Comparison of ENCODE assay signal across 25 cellular contexts in genomic region chr15:89770041-89770440, GRCh38. TPM values are rescaled to one million over a fixed set of nuclear protein-coding genes. Genes with fewer than 3 reads are reported as not detected.
DNase-seq lines count a peak whose midpoint lies in the region; ATAC-seq, FAIRE-seq and TF ChIP-seq lines count a peak whose summit lies in the region.
"Had no signal": no experiment of that assay in that cellular context is flagged by ENCODE, and none has a peak within 500 bp of the region (broad histone marks: within the 10 kb centered on the region; RNA-seq: fewer than 3 reads in every experiment).

No MANE protein-coding gene starts in this region.

- no peaks in the 10 kb centered on the region for H3K9me3 Mint-ChIP-seq in nephron progenitor cell
- H3K9me3 Mint-ChIP-seq: activated naive CD8-positive, alpha-beta T cell treated with anti-CD3 and anti-CD28 coated beads, Interleukin-2, amount 10 ng/mL, durations not matched to agents 7 days and 5 days; GM23338; natural killer cell; stimulated activated naive CD8-positive, alpha-beta T cell treated with anti-CD3 and anti-CD28 coated beads, Interleukin-15, Interleukin-2, amounts not matched to agents 100 ng/mL and 50 ng/mL, for 24 hours; T-helper 2 cell treated with Interferon-gamma antibody and Interleukin-4, amounts not matched to agents 5 μg/mL and 100 μg/mL, for 36 hours had no signal

- H3K36me3 ChIP-seq in endothelial cell of umbilical vein (ENCODE audit: control insufficient read depth in 2 of 2, extremely low read depth in 1 of 2, insufficient read depth in 2 of 2, low read length in 2 of 2) (no peaks in the 10 kb centered on the region), HepG2 (replicated peaks in 1 of 2; ENCODE audit: control insufficient read depth in 1 of 2, insufficient read depth in 2 of 2, low read length in 2 of 2) (no peaks in the 10 kb centered on the region)
- H3K36me3 ChIP-seq: BE2C, esophagus muscularis mucosa had no signal

- no peak for TF ChIP-seq POLR2A in endothelial cell of umbilical vein (IDR thresholded peaks at IDR 0.05; ENCODE audit: low read depth, low read length)
- no peak for TF ChIP-seq POLR2A in HepG2 (IDR thresholded peaks at IDR 0.05; ENCODE audit: insufficient read depth in 1 of 2, low read depth in 2 of 2, low read length in 2 of 2)

- peaks cover 71% of the 10 kb centered on the region for H3K27me3 Mint-ChIP-seq in nephron progenitor cell (ENCODE audit: low read depth, poor library complexity)
- H3K27me3 Mint-ChIP-seq: stimulated activated naive CD8-positive, alpha-beta T cell treated with anti-CD3 and anti-CD28 coated beads, Interleukin-15, Interleukin-2, amounts not matched to agents 100 ng/mL and 50 ng/mL, for 24 hours had no signal

- no peaks in the 10 kb centered on the region for H4K20me1 ChIP-seq in endothelial cell of umbilical vein (replicated peaks; ENCODE audit: control insufficient read depth, extremely low read depth, insufficient read depth, low read length)
- H4K20me1 ChIP-seq in HepG2 (ENCODE audit: insufficient read depth, low read length), result no peaks in the 10 kb centered on the region

- no peak for TF ChIP-seq EP300 in HepG2 (IDR thresholded peaks at IDR 0.05; ENCODE audit: low read depth in 2 of 2, low read length in 2 of 2)
- no peak for TF ChIP-seq EP300 in HepG2 (CRISPR knock-in tag; IDR thresholded peaks at IDR 0.05; ENCODE audit: borderline replicate concordance)

- H3K4me1 ChIP-seq in endothelial cell of umbilical vein (ENCODE audit: control insufficient read depth, extremely low read depth, insufficient read depth, low read length) (no peaks in the 10 kb centered on the region), HepG2 (ENCODE audit: insufficient read depth, low read length) (peaks cover 35% of the 10 kb centered on the region)
- H3K4me1 ChIP-seq: BE2C had no signal

- H3K79me2 ChIP-seq in endothelial cell of umbilical vein (ENCODE audit: control insufficient read depth, insufficient read depth, low read length) (no peaks in the 10 kb centered on the region), HepG2 (ENCODE audit: insufficient read depth, low read length) (no peaks in the 10 kb centered on the region)

- H3K4me3 ChIP-seq in endothelial cell of umbilical vein (replicated peaks in 1 of 3; ENCODE audit: insufficient read depth in 1 of 3, low read depth in 1 of 3, low read length in 3 of 3) (no peak overlapping the region), HepG2 (replicated peaks in 1 of 3; ENCODE audit: insufficient read depth in 1 of 3, low read depth in 2 of 3, low read length in 3 of 3) (no peak overlapping the region)
- H3K4me3 ChIP-seq: esophagus muscularis mucosa, GM23338 had no signal

- in situ Hi-C loops in HepG2 (cut with HindIII; ENCODE audit: extremely low pct_ligation_motif_present, low pct_unique_long_range_greater_than_20kb), result no loop called here

- intact Hi-C loops in endothelial cell of umbilical vein (cut with micrococcal nuclease) (no loop called here), HepG2 (cut with micrococcal nuclease; ENCODE audit: unreplicated experiment) (no loop called here)

- H3K4me2 ChIP-seq in endothelial cell of umbilical vein (ENCODE audit: insufficient read depth, low read length) (no peak overlapping the region), HepG2 (ENCODE audit: low read depth, low read length) (no peak overlapping the region)
- H3K4me2 ChIP-seq: GM23338 had no signal

- H3K27ac ChIP-seq in endothelial cell of umbilical vein (ENCODE audit: insufficient read depth, low read depth, low read length), result no peak overlapping the region
- no peak overlapping the region for H3K27ac ChIP-seq in HepG2 (ENCODE audit: extremely low read length, insufficient read depth, low read length)
- H3K27ac ChIP-seq: esophagus muscularis mucosa had no signal

- no peak for TF ChIP-seq CTCF in endothelial cell of umbilical vein (IDR thresholded peaks at IDR 0.05; ENCODE audit: extremely low read depth in 1 of 2, insufficient read depth in 1 of 2, low read depth in 1 of 2, low read length in 2 of 2)
- no peak for TF ChIP-seq CTCF in nephron progenitor cell (IDR thresholded peaks at IDR 0.05)
- no peak for TF ChIP-seq CTCF in HepG2 (CRISPR knock-in tag; IDR thresholded peaks at IDR 0.05)

- WGBS in HepG2 (ENCODE audit: low lambda C conversion rate), result 11% methylated on average over 3 of the region's 3 CpGs

- FAIRE-seq in endothelial cell of umbilical vein (lab: Jason Lieb, UNC) (peak; percentile 75), HepG2 (lab: Jason Lieb, UNC) (no peak)

- H3K4me1 Mint-ChIP-seq in nephron progenitor cell, result no peaks in the 10 kb centered on the region
- H3K4me1 Mint-ChIP-seq: activated naive CD8-positive, alpha-beta T cell treated with anti-CD3 and anti-CD28 coated beads, Interleukin-2, amount 10 ng/mL, durations not matched to agents 7 days and 5 days; GM23338; immature natural killer cell; natural killer cell had no signal

- CTCF ChIA-PET in endothelial cell of umbilical vein (lab: Charles Lee), result interaction anchor here (0.8 to 4.8 kb wide), 4 partner anchors 9 to 118 kb away, joined by 3 to 36 read pairs (median 10); no protein-coding TSS in a partner anchor
- CTCF ChIA-PET in HEK293T (lab: Yijun Ruan, JAX), result interaction anchor here (2.4 to 6.7 kb wide), 2 partner anchors 9 to 105 kb away, joined by 7 to 38 read pairs; no protein-coding TSS in a partner anchor
- CTCF ChIA-PET in HepG2 (lab: Yijun Ruan, JAX; ENCODE audit: low intra/inter-chr PET ratio, low total read pairs), result no interaction called here

- H3K4me3 Mint-ChIP-seq in nephron progenitor cell, result no peak overlapping the region
- H3K4me3 Mint-ChIP-seq: activated CD8-positive, alpha-beta T cell treated with anti-CD3 and anti-CD28 coated beads, Interleukin-2, amount 10 ng/mL, durations not matched to agents 7 days and 5 days; activated naive CD8-positive, alpha-beta T cell treated with anti-CD3 and anti-CD28 coated beads, Interleukin-2, amount 10 ng/mL, durations not matched to agents 7 days and 5 days; GM23338; immature natural killer cell; natural killer cell; stimulated activated naive CD8-positive, alpha-beta T cell treated with anti-CD3 and anti-CD28 coated beads, Interleukin-15, Interleukin-2, amounts not matched to agents 100 ng/mL and 50 ng/mL, for 24 hours; T-helper 2 cell treated with Interferon-gamma antibody and Interleukin-4, amounts not matched to agents 5 μg/mL and 100 μg/mL, for 36 hours had no signal

- peak overlapping the region; percentile 66 for H3K27ac Mint-ChIP-seq in nephron progenitor cell
- H3K27ac Mint-ChIP-seq: activated CD8-positive, alpha-beta T cell treated with anti-CD3 and anti-CD28 coated beads, Interleukin-2, amount 10 ng/mL, durations not matched to agents 7 days and 5 days; activated naive CD8-positive, alpha-beta T cell treated with anti-CD3 and anti-CD28 coated beads, Interleukin-2, amount 10 ng/mL, durations not matched to agents 7 days and 5 days; GM23338; immature natural killer cell; natural killer cell; stimulated activated naive CD8-positive, alpha-beta T cell treated with anti-CD3 and anti-CD28 coated beads, Interleukin-15, Interleukin-2, amounts not matched to agents 100 ng/mL and 50 ng/mL, for 24 hours; T-helper 2 cell treated with Interferon-gamma antibody and Interleukin-4, amounts not matched to agents 5 μg/mL and 100 μg/mL, for 36 hours had no signal

- peak; percentile 56 for DNase-seq in GM03348 (ENCODE audit: low spot score)
- peak; percentile 51 for DNase-seq in RPMI7951 (ENCODE audit: low read depth)
- DNase-seq in endothelial cell of umbilical vein (ENCODE audit: low read depth, low spot score), result peak; percentile 40
- no peak for DNase-seq in nephron progenitor cell
- no peak for DNase-seq in HEK293T (ENCODE audit: extremely low spot score)
- DNase-seq in HepG2 (ENCODE audit: low spot score), result no peak
- no peak for DNase-seq in stimulated activated CD4-positive, alpha-beta T cell treated with anti-CD3 and anti-CD28 coated beads, Interleukin-1b, Interleukin-23, amount 100 ng/mL, for 48 hours
- DNase-seq: activated CD4-positive, CD25-positive, alpha-beta regulatory T cell; activated CD8-positive, alpha-beta T cell treated with anti-CD3 and anti-CD28 coated beads, Interleukin-2, amount 10 ng/mL, durations not matched to agents 7 days and 5 days; activated naive CD8-positive, alpha-beta T cell treated with anti-CD3 and anti-CD28 coated beads, Interleukin-2, amount 10 ng/mL, durations not matched to agents 7 days and 5 days; activated T-cell treated with anti-CD3 and anti-CD28 coated beads, Interleukin-2, amount 50 U/mL, for 48 hours; BE2C; effector CD4-positive, alpha-beta T cell; head of caudate nucleus; immature natural killer cell; natural killer cell; NCI-H1436; NCI-H774; stimulated activated CD4-positive, alpha-beta T cell treated with anti-CD3 and anti-CD28 coated beads, Interleukin-2, amount 100 ng/mL, for 48 hours; trophoblast cell had no signal

- no peak overlapping the region for H2AFZ ChIP-seq in endothelial cell of umbilical vein (ENCODE audit: low read depth, low read length)
- no peak overlapping the region for H2AFZ ChIP-seq in HepG2 (ENCODE audit: low read length)
- H2AFZ ChIP-seq: GM23338 had no signal

- H3K9ac ChIP-seq in endothelial cell of umbilical vein (replicated peaks; ENCODE audit: extremely low read depth, insufficient read depth, low read length), result no peak overlapping the region
- no peak overlapping the region for H3K9ac ChIP-seq in HepG2 (ENCODE audit: insufficient read depth, low read depth, low read length)

- no peaks in the 10 kb centered on the region for H3K36me3 Mint-ChIP-seq in nephron progenitor cell (ENCODE audit: low read depth)
- H3K36me3 Mint-ChIP-seq: activated naive CD8-positive, alpha-beta T cell treated with anti-CD3 and anti-CD28 coated beads, Interleukin-2, amount 10 ng/mL, durations not matched to agents 7 days and 5 days; immature natural killer cell; natural killer cell had no signal

- H3K27me3 ChIP-seq in endothelial cell of umbilical vein (ENCODE audit: control insufficient read depth in 2 of 2, insufficient read depth in 2 of 2, low read length in 2 of 2) (no peaks in the 10 kb centered on the region), HepG2 (ENCODE audit: control insufficient read depth in 1 of 2, insufficient read depth in 2 of 2, low read length in 2 of 2) (peaks cover 0 to 4% of the 10 kb centered on the region in 2 experiments; a peak in 2 of 5 replicates)
- H3K27me3 ChIP-seq: BE2C, esophagus muscularis mucosa had no signal

- H3K9me3 ChIP-seq in endothelial cell of umbilical vein (replicated peaks; ENCODE audit: control insufficient read depth, insufficient read depth, low read length), result no peaks in the 10 kb centered on the region
- H3K9me3 ChIP-seq in HepG2 (ENCODE audit: low read length), result no peaks in the 10 kb centered on the region
- H3K9me3 ChIP-seq: BE2C, esophagus muscularis mucosa had no signal

- POLR2A ChIA-PET in endothelial cell of umbilical vein (lab: Charles Lee) (no interaction called here), HEK293T (lab: Yijun Ruan, JAX) (no interaction called here), HepG2 (lab: Yijun Ruan, JAX) (no interaction called here)

- no peak for ATAC-seq in HepG2
- ATAC-seq: activated CD8-positive, alpha-beta T cell treated with anti-CD3 and anti-CD28 coated beads, Interleukin-2, amount 10 ng/mL, durations not matched to agents 7 days and 5 days; GM23338; natural killer cell had no signal

- dilution Hi-C loops in endothelial cell of umbilical vein (cut with MboI; ENCODE audit: extremely low pct_ligation_motif_present, low sequenced_read_pairs), result loop anchor here (25.0 kb wide), 1 partner anchor 92 kb away; no protein-coding TSS in a partner anchor

- no peak for TF ChIP-seq RAD21 in HepG2 (CRISPR knock-in tag; IDR thresholded peaks at IDR 0.05)

- no peaks in the 10 kb centered on the region for H3K9me1 ChIP-seq in endothelial cell of umbilical vein (replicated peaks; ENCODE audit: control insufficient read depth, extremely low read depth, insufficient read depth, low read length)

- BruUV-seq in endothelial cell of umbilical vein (replicated peaks; lab: Mats Ljungman, UMichigan) (no TSS peak), HepG2 (replicated peaks; lab: Mats Ljungman, UMichigan) (no TSS peak)

RNA-seq across cellular contexts. Expression of gene MESP2, which starts 6.1 kb away (rescaled TPM):
- total RNA-seq in RPMI7951 (2014; rRNA removed; shearing (Covaris generic)), result 1.8 and 2.6 TPM in 2 replicates
- total RNA-seq in endothelial cell of umbilical vein (0.42 TPM in 1 of 2 replicates, not detected in the other), HepG2 (2016; rRNA removed; fragmentation: Illumina TruSeq; extraction: Trizol) (not detected in 2 replicates)
- polyA plus RNA-seq in endothelial cell of umbilical vein (0.21 and 0.43 TPM in 2 replicates), HepG2 (2011; rRNA removed) (not detected in 2 replicates)
- 0.14 and 0.22 TPM in 2 replicates for polyA plus RNA-seq in endothelial cell of umbilical vein (2011; cell fraction: cytosol; rRNA removed)
- polyA plus RNA-seq in endothelial cell of umbilical vein (2011; cell fraction: nucleus; rRNA removed), result not detected in 2 replicates
- polyA plus RNA-seq in endothelial cell of umbilical vein (2012), result 0.27 and 0.64 TPM in 2 replicates
- polyA minus RNA-seq in endothelial cell of umbilical vein, result not detected in 2 replicates
- not detected for polyA minus RNA-seq in endothelial cell of umbilical vein (2011; cell fraction: cytosol; rRNA and poly(A)+ RNA removed)
- polyA minus RNA-seq in endothelial cell of umbilical vein (2011; cell fraction: nucleus; rRNA and poly(A)+ RNA removed), result not detected in 2 replicates
- total RNA-seq in HepG2 (2016; cell fraction: cytosol; rRNA removed; fragmentation: Illumina TruSeq; extraction: Trizol; ENCODE audit: low read depth), result not detected in 2 replicates
- 0.13 TPM in 1 of 2 replicates, not detected in the other for total RNA-seq in HepG2 (2016; cell fraction: insoluble cytoplasmic fraction; rRNA removed; fragmentation: Illumina TruSeq; extraction: Trizol)
- total RNA-seq in HepG2 (2016; cell fraction: membrane; rRNA removed; fragmentation: Illumina TruSeq; extraction: Trizol), result not detected in 2 replicates
- not detected in 2 replicates for total RNA-seq in HepG2 (2016; cell fraction: nucleus; rRNA removed; fragmentation: Illumina TruSeq; extraction: Trizol)
- not detected in 2 replicates for polyA plus RNA-seq in HepG2 (2011; cell fraction: cytosol; rRNA removed)
- not detected in 2 replicates for polyA plus RNA-seq in HepG2 (2011; cell fraction: nucleus; rRNA removed)
- polyA plus RNA-seq in HepG2 (2012), result not detected in 2 replicates
- polyA plus RNA-seq in HepG2 (2016; cell fraction: cytosol; fragmentation: Illumina TruSeq; extraction: Trizol; ENCODE audit: low read depth), result not detected in 2 replicates
- not detected in 2 replicates for polyA plus RNA-seq in HepG2 (2016; cell fraction: insoluble cytoplasmic fraction; fragmentation: Illumina TruSeq; extraction: Trizol; ENCODE audit: low read depth)
- polyA plus RNA-seq in HepG2 (2016; cell fraction: membrane; fragmentation: Illumina TruSeq; extraction: Trizol; ENCODE audit: low read depth), result not detected in 2 replicates
- polyA plus RNA-seq in HepG2 (2016; cell fraction: nucleus; fragmentation: Illumina TruSeq; extraction: Trizol; ENCODE audit: insufficient read depth, low read depth), result not detected in 2 replicates
- polyA minus RNA-seq in HepG2 (2011; rRNA and poly(A)+ RNA removed; ENCODE audit: low replicate concordance), result not detected in 2 replicates
- polyA minus RNA-seq in HepG2 (2011; cell fraction: cytosol; rRNA and poly(A)+ RNA removed), result not detected in 2 replicates
- not detected in 2 replicates for polyA minus RNA-seq in HepG2 (2011; cell fraction: nucleus; rRNA and poly(A)+ RNA removed)
- total RNA-seq: activated CD8-positive, alpha-beta T cell treated with anti-CD3 and anti-CD28 coated beads, Interleukin-2, amount 10 ng/mL, durations not matched to agents 7 days and 5 days; activated naive CD8-positive, alpha-beta T cell treated with anti-CD3 and anti-CD28 coated beads, Interleukin-2, amount 10 ng/mL, durations not matched to agents 7 days and 5 days; esophagus muscularis mucosa; natural killer cell had no signal
- polyA plus RNA-seq: immature natural killer cell had no signal

RNA-seq across cellular contexts. Expression of gene MESP1, which starts 19.0 kb away (rescaled TPM):
- 1.6 and 2.5 TPM in 2 replicates for total RNA-seq in RPMI7951 (2014; rRNA removed; shearing (Covaris generic))
- 1.0 and 1.7 TPM in 2 replicates for total RNA-seq in endothelial cell of umbilical vein
- polyA plus RNA-seq in endothelial cell of umbilical vein, result 0.68 and 1.0 TPM in 2 replicates
- polyA plus RNA-seq in endothelial cell of umbilical vein (2011; cell fraction: cytosol; rRNA removed), result 0.21 and 0.35 TPM in 2 replicates
- polyA plus RNA-seq in endothelial cell of umbilical vein (2011; cell fraction: nucleus; rRNA removed), result 0.08 and 0.22 TPM in 2 replicates
- 1.00 and 1.3 TPM in 2 replicates for polyA plus RNA-seq in endothelial cell of umbilical vein (2012)
- not detected in 2 replicates for polyA minus RNA-seq in endothelial cell of umbilical vein
- polyA minus RNA-seq in endothelial cell of umbilical vein (2011; cell fraction: cytosol; rRNA and poly(A)+ RNA removed), result 4.2 TPM
- 0.24 and 0.53 TPM in 2 replicates for polyA minus RNA-seq in endothelial cell of umbilical vein (2011; cell fraction: nucleus; rRNA and poly(A)+ RNA removed)
- not detected in 2 replicates for total RNA-seq in HepG2 (2016; rRNA removed; fragmentation: Illumina TruSeq; extraction: Trizol)
- 0.09 TPM in 1 of 2 replicates, not detected in the other for total RNA-seq in HepG2 (2016; cell fraction: cytosol; rRNA removed; fragmentation: Illumina TruSeq; extraction: Trizol; ENCODE audit: low read depth)
- total RNA-seq in HepG2 (2016; cell fraction: insoluble cytoplasmic fraction; rRNA removed; fragmentation: Illumina TruSeq; extraction: Trizol), result not detected in 2 replicates
- not detected in 2 replicates for total RNA-seq in HepG2 (2016; cell fraction: membrane; rRNA removed; fragmentation: Illumina TruSeq; extraction: Trizol)
- total RNA-seq in HepG2 (2016; cell fraction: nucleus; rRNA removed; fragmentation: Illumina TruSeq; extraction: Trizol), result not detected in 2 replicates
- not detected in 2 replicates for polyA plus RNA-seq in HepG2 (2011; rRNA removed)
- not detected in 2 replicates for polyA plus RNA-seq in HepG2 (2011; cell fraction: cytosol; rRNA removed)
- polyA plus RNA-seq in HepG2 (2011; cell fraction: nucleus; rRNA removed), result not detected in 2 replicates
- not detected in 2 replicates for polyA plus RNA-seq in HepG2 (2012)
- polyA plus RNA-seq in HepG2 (2016; cell fraction: cytosol; fragmentation: Illumina TruSeq; extraction: Trizol; ENCODE audit: low read depth), result 0.09 TPM in 1 of 2 replicates, not detected in the other
- not detected in 2 replicates for polyA plus RNA-seq in HepG2 (2016; cell fraction: insoluble cytoplasmic fraction; fragmentation: Illumina TruSeq; extraction: Trizol; ENCODE audit: low read depth)
- polyA plus RNA-seq in HepG2 (2016; cell fraction: membrane; fragmentation: Illumina TruSeq; extraction: Trizol; ENCODE audit: low read depth), result not detected in 2 replicates
- not detected in 2 replicates for polyA plus RNA-seq in HepG2 (2016; cell fraction: nucleus; fragmentation: Illumina TruSeq; extraction: Trizol; ENCODE audit: insufficient read depth, low read depth)
- polyA minus RNA-seq in HepG2 (2011; rRNA and poly(A)+ RNA removed; ENCODE audit: low replicate concordance), result 1.7 TPM in 1 of 2 replicates, not detected in the other
- 1.3 TPM in 1 of 2 replicates, not detected in the other for polyA minus RNA-seq in HepG2 (2011; cell fraction: cytosol; rRNA and poly(A)+ RNA removed)
- 0.26 TPM in 1 of 2 replicates, not detected in the other for polyA minus RNA-seq in HepG2 (2011; cell fraction: nucleus; rRNA and poly(A)+ RNA removed)

RNA-seq across cellular contexts. Expression of gene ANPEP, which starts 44.6 kb away (rescaled TPM):
- total RNA-seq in RPMI7951 (2014; rRNA removed; shearing (Covaris generic)), result 73.1 and 86.4 TPM in 2 replicates
- total RNA-seq in endothelial cell of umbilical vein, result 199 and 221 TPM in 2 replicates
- 177 and 190 TPM in 2 replicates for polyA plus RNA-seq in endothelial cell of umbilical vein
- polyA plus RNA-seq in endothelial cell of umbilical vein (2011; cell fraction: cytosol; rRNA removed), result 189 and 193 TPM in 2 replicates
- polyA plus RNA-seq in endothelial cell of umbilical vein (2011; cell fraction: nucleus; rRNA removed), result 268 and 281 TPM in 2 replicates
- 227 and 501 TPM in 2 replicates for polyA plus RNA-seq in endothelial cell of umbilical vein (2012)
- 193 and 209 TPM in 2 replicates for polyA minus RNA-seq in endothelial cell of umbilical vein
- not detected for polyA minus RNA-seq in endothelial cell of umbilical vein (2011; cell fraction: cytosol; rRNA and poly(A)+ RNA removed)
- polyA minus RNA-seq in endothelial cell of umbilical vein (2011; cell fraction: nucleus; rRNA and poly(A)+ RNA removed), result 83.8 and 94.2 TPM in 2 replicates
- 34.6 and 60.4 TPM in 2 replicates for total RNA-seq in HepG2 (2016; rRNA removed; fragmentation: Illumina TruSeq; extraction: Trizol)
- 15.6 and 16.8 TPM in 2 replicates for total RNA-seq in HepG2 (2016; cell fraction: cytosol; rRNA removed; fragmentation: Illumina TruSeq; extraction: Trizol; ENCODE audit: low read depth)
- total RNA-seq in HepG2 (2016; cell fraction: insoluble cytoplasmic fraction; rRNA removed; fragmentation: Illumina TruSeq; extraction: Trizol), result 26.1 and 65.2 TPM in 2 replicates
- 26.0 and 27.7 TPM in 2 replicates for total RNA-seq in HepG2 (2016; cell fraction: membrane; rRNA removed; fragmentation: Illumina TruSeq; extraction: Trizol)
- 86.6 and 113 TPM in 2 replicates for total RNA-seq in HepG2 (2016; cell fraction: nucleus; rRNA removed; fragmentation: Illumina TruSeq; extraction: Trizol)
- polyA plus RNA-seq in HepG2 (2011; rRNA removed), result 91.6 and 133 TPM in 2 replicates
- 71.6 and 76.1 TPM in 2 replicates for polyA plus RNA-seq in HepG2 (2011; cell fraction: cytosol; rRNA removed)
- 264 and 286 TPM in 2 replicates for polyA plus RNA-seq in HepG2 (2011; cell fraction: nucleus; rRNA removed)
- 157 and 182 TPM in 2 replicates for polyA plus RNA-seq in HepG2 (2012)
- polyA plus RNA-seq in HepG2 (2016; cell fraction: cytosol; fragmentation: Illumina TruSeq; extraction: Trizol; ENCODE audit: low read depth), result 14.0 and 14.9 TPM in 2 replicates
- polyA plus RNA-seq in HepG2 (2016; cell fraction: insoluble cytoplasmic fraction; fragmentation: Illumina TruSeq; extraction: Trizol; ENCODE audit: low read depth), result 44.3 and 62.9 TPM in 2 replicates
- polyA plus RNA-seq in HepG2 (2016; cell fraction: membrane; fragmentation: Illumina TruSeq; extraction: Trizol; ENCODE audit: low read depth), result 31.7 and 35.7 TPM in 2 replicates
- 327 and 338 TPM in 2 replicates for polyA plus RNA-seq in HepG2 (2016; cell fraction: nucleus; fragmentation: Illumina TruSeq; extraction: Trizol; ENCODE audit: insufficient read depth, low read depth)
- 0.07 and 103 TPM in 2 replicates for polyA minus RNA-seq in HepG2 (2011; rRNA and poly(A)+ RNA removed; ENCODE audit: low replicate concordance)
- polyA minus RNA-seq in HepG2 (2011; cell fraction: cytosol; rRNA and poly(A)+ RNA removed), result 60.8 and 79.8 TPM in 2 replicates
- polyA minus RNA-seq in HepG2 (2011; cell fraction: nucleus; rRNA and poly(A)+ RNA removed), result 44.8 and 60.0 TPM in 2 replicates
- total RNA-seq: SK-MEL-5 had no signal

Comparison
In these comparisons a context has a peak if more than half of its experiments do, and no peak if none do; other contexts are left out.
1. DNase-seq: peak in GM03348 (single experiment), RPMI7951 (single experiment) and endothelial cell of umbilical vein (single experiment); none in nephron progenitor cell (single experiment), HEK293T (single experiment), HepG2 (single experiment) and stimulated activated CD4-positive, alpha-beta T cell treated with anti-CD3 and anti-CD28 coated beads, Interleukin-1b, Interleukin-23, amount 100 ng/mL, for 48 hours (single experiment).